ENCODE assay signal across 1 cellular context in genomic region chr16:88812737-88813395, GRCh38.
TF ChIP-seq lines count a peak whose summit lies in the region.

No MANE protein-coding gene starts in this region.

TF ChIP-seq in H1, 55 proteins besides CTCF, POLR2A, EP300 and RAD21:
- 0 out of 2 replicates have a peak, but pooled peaks have one; percentile 34 for TF ChIP-seq CEBPB (IDR thresholded peaks at IDR 0.05; ENCODE audit: low read depth, low read length)
